In genomic region chr17:18803458-18804245, GRCh38 we compare ENCODE assay signal across 6 cellular contexts. TPM values are rescaled to one million over a fixed set of nuclear protein-coding genes. Genes with fewer than 3 reads are reported as not detected.
"Had no signal": no experiment of that assay in that cellular context is flagged by ENCODE, and none has a peak within 500 bp of the region (broad histone marks: within the 10 kb centered on the region; RNA-seq: fewer than 3 reads in every experiment).

No MANE protein-coding gene starts in this region.

RNA-seq across cellular contexts. Expression of gene FBXW10, which starts 59.8 kb away (rescaled TPM):
- total RNA-seq: kidney; mononuclear cell; naive thymus-derived CD8-positive, alpha-beta T cell; osteoblast; skeletal muscle tissue; urinary bladder had no signal
- polyA plus RNA-seq: naive thymus-derived CD8-positive, alpha-beta T cell had no signal
